ENCODE assay signal across 23 cellular contexts in genomic region chr18:4765401-4765800, GRCh38.
DNase-seq lines count a peak whose midpoint lies in the region; ATAC-seq and TF ChIP-seq lines count a peak whose summit lies in the region.
"Had no signal": no experiment of that assay in that cellular context is flagged by ENCODE, and none has a peak within 500 bp of the region (broad histone marks: within the 10 kb centered on the region; RNA-seq: fewer than 3 reads in every experiment).

No MANE protein-coding gene starts in this region.

- no peak overlapping the region for H3K4me3 Mint-ChIP-seq in chondrocyte (ENCODE audit: unreplicated experiment)
- H3K4me3 Mint-ChIP-seq in activated T-helper 2 cell treated with anti-CD3 and anti-CD28 coated beads, Interferon-gamma antibody, Interleukin-2, Interleukin-4, amounts not matched to agents 10 μg/mL and 5 μg/mL and 100 μg/mL, durations not matched to agents 14 hours and 24 hours and 36 hours (ENCODE audit: low read depth): no peak overlapping the region
- H3K4me3 Mint-ChIP-seq: T-cell had no signal

- H3K36me3 ChIP-seq in left ventricle myocardium inferior (no peaks in the 10 kb centered on the region), mucosa of descending colon (ENCODE audit: low read depth) (no peaks in the 10 kb centered on the region)
- H3K36me3 ChIP-seq: BE2C, SJSA1 had no signal

- no peaks in the 10 kb centered on the region for H3K36me3 Mint-ChIP-seq in chondrocyte (ENCODE audit: low read depth)
- H3K36me3 Mint-ChIP-seq in activated T-helper 2 cell treated with anti-CD3 and anti-CD28 coated beads, Interferon-gamma antibody, Interleukin-2, Interleukin-4, amounts not matched to agents 10 μg/mL and 5 μg/mL and 100 μg/mL, durations not matched to agents 14 hours and 24 hours and 36 hours (ENCODE audit: low read depth): no peaks in the 10 kb centered on the region
- H3K36me3 Mint-ChIP-seq: T-cell had no signal

- no peaks in the 10 kb centered on the region for H3K4me1 Mint-ChIP-seq in chondrocyte (ENCODE audit: low read depth)
- no peaks in the 10 kb centered on the region for H3K4me1 Mint-ChIP-seq in activated T-helper 2 cell treated with anti-CD3 and anti-CD28 coated beads, Interferon-gamma antibody, Interleukin-2, Interleukin-4, amounts not matched to agents 10 μg/mL and 5 μg/mL and 100 μg/mL, durations not matched to agents 14 hours and 24 hours and 36 hours (ENCODE audit: low read depth)
- H3K4me1 Mint-ChIP-seq: T-cell had no signal

- no peak overlapping the region for H3K27ac Mint-ChIP-seq in chondrocyte (ENCODE audit: unreplicated experiment)
- H3K27ac Mint-ChIP-seq in activated T-helper 2 cell treated with anti-CD3 and anti-CD28 coated beads, Interferon-gamma antibody, Interleukin-2, Interleukin-4, amounts not matched to agents 10 μg/mL and 5 μg/mL and 100 μg/mL, durations not matched to agents 14 hours and 24 hours and 36 hours: no peak overlapping the region
- H3K27ac Mint-ChIP-seq: T-cell had no signal

- H3K9me3 ChIP-seq in left ventricle myocardium inferior (replicated peaks) (peaks cover 14% of the 10 kb centered on the region), mucosa of descending colon (peaks cover 24% of the 10 kb centered on the region)
- H3K9me3 ChIP-seq: BE2C had no signal

- ATAC-seq in GM19035 (IDR thresholded peaks at IDR 0.05; ENCODE audit: unreplicated experiment) (no peak), mucosa of descending colon (no peak)
- ATAC-seq: T-cell had no signal

- H3K9me3 Mint-ChIP-seq in chondrocyte (ENCODE audit: low read depth): peaks cover 7% of the 10 kb centered on the region
- H3K9me3 Mint-ChIP-seq in activated T-helper 2 cell treated with anti-CD3 and anti-CD28 coated beads, Interferon-gamma antibody, Interleukin-2, Interleukin-4, amounts not matched to agents 10 μg/mL and 5 μg/mL and 100 μg/mL, durations not matched to agents 14 hours and 24 hours and 36 hours: peaks cover 42% of the 10 kb centered on the region

- no peaks in the 10 kb centered on the region for H3K27me3 ChIP-seq in left ventricle myocardium inferior (ENCODE audit: low read depth)
- H3K27me3 ChIP-seq: BE2C, SJSA1 had no signal

- H3K4me3 ChIP-seq in left ventricle myocardium inferior (no peak overlapping the region), mucosa of descending colon (no peak overlapping the region)
- H3K4me3 ChIP-seq: GM23248, PC-9, SJSA1 had no signal

- no peaks in the 10 kb centered on the region for H3K4me1 ChIP-seq in left ventricle myocardium inferior
- H3K4me1 ChIP-seq in mucosa of descending colon (ENCODE audit: low read depth): no peaks in the 10 kb centered on the region
- H3K4me1 ChIP-seq: BE2C, SJSA1 had no signal

- peak; percentile 73 for DNase-seq in D341Med (ENCODE audit: low spot score)
- peak; percentile 20 for DNase-seq in NCI-H69 (lab: John Stamatoyannopoulos, UW)
- no peak for DNase-seq in chondrocyte (ENCODE audit: low spot score)
- peak; percentile 30 for DNase-seq in iPS-NIHi11 (ENCODE audit: low spot score)
- DNase-seq in activated T-helper 2 cell treated with anti-CD3 and anti-CD28 coated beads, Interferon-gamma antibody, Interleukin-2, Interleukin-4, amounts not matched to agents 10 μg/mL and 5 μg/mL and 100 μg/mL, durations not matched to agents 14 hours and 24 hours and 36 hours (ENCODE audit: low spot score): no peak
- DNase-seq in left ventricle myocardium inferior: no peak
- DNase-seq in mucosa of descending colon: no peak
- DNase-seq: BE2C, Calu3, DMS53, GM23248, NCI-H1092 treated with DMSO at 0.1 percent for 48 hours, NCI-H1436, NCI-H187 treated with DMSO at 0.1 percent for 48 hours, NCI-H2171 treated with DMSO at 0.1 percent for 48 hours, NCI-H524, NCI-H774, PC-9, Right ventricle myocardium superior, RPMI8226, T-cell had no signal

- TF ChIP-seq CTCF in chondrocyte (IDR thresholded peaks at IDR 0.05) (peak; percentile 23), left ventricle myocardium inferior (IDR thresholded peaks at IDR 0.05; ENCODE audit: borderline replicate concordance) (no peak), mucosa of descending colon (IDR thresholded peaks at IDR 0.05) (no peak)

- no peak overlapping the region for H3K27ac ChIP-seq in left ventricle myocardium inferior (replicated peaks)
- H3K27ac ChIP-seq: GM23248, PC-9, SJSA1 had no signal

- intact Hi-C loops in activated T-helper 2 cell treated with anti-CD3 and anti-CD28 coated beads, Interferon-gamma antibody, Interleukin-2, Interleukin-4, amounts not matched to agents 10 μg/mL and 5 μg/mL and 100 μg/mL, durations not matched to agents 14 hours and 24 hours and 36 hours (cut with micrococcal nuclease): no loop called here
- intact Hi-C loops in left ventricle myocardium inferior (cut with micrococcal nuclease) (no loop called here), mucosa of descending colon (cut with DNase I, micrococcal nuclease) (no loop called here)

- no peaks in the 10 kb centered on the region for H3K27me3 Mint-ChIP-seq in chondrocyte (ENCODE audit: low read depth)
- H3K27me3 Mint-ChIP-seq in activated T-helper 2 cell treated with anti-CD3 and anti-CD28 coated beads, Interferon-gamma antibody, Interleukin-2, Interleukin-4, amounts not matched to agents 10 μg/mL and 5 μg/mL and 100 μg/mL, durations not matched to agents 14 hours and 24 hours and 36 hours (ENCODE audit: low read depth): no peaks in the 10 kb centered on the region
- H3K27me3 Mint-ChIP-seq: T-cell had no signal

Comparison
In these comparisons a context has a peak if more than half of its experiments do, and no peak if none do; other contexts are left out.
1. DNase-seq: peak in D341Med (single experiment), NCI-H69 (single experiment) and iPS-NIHi11 (single experiment); none in chondrocyte (single experiment), activated T-helper 2 cell treated with anti-CD3 and anti-CD28 coated beads, Interferon-gamma antibody, Interleukin-2, Interleukin-4, amounts not matched to agents 10 μg/mL and 5 μg/mL and 100 μg/mL, durations not matched to agents 14 hours and 24 hours and 36 hours (single experiment), left ventricle myocardium inferior (single experiment) and mucosa of descending colon (0 of 3).